In the genomic region with DNA sequence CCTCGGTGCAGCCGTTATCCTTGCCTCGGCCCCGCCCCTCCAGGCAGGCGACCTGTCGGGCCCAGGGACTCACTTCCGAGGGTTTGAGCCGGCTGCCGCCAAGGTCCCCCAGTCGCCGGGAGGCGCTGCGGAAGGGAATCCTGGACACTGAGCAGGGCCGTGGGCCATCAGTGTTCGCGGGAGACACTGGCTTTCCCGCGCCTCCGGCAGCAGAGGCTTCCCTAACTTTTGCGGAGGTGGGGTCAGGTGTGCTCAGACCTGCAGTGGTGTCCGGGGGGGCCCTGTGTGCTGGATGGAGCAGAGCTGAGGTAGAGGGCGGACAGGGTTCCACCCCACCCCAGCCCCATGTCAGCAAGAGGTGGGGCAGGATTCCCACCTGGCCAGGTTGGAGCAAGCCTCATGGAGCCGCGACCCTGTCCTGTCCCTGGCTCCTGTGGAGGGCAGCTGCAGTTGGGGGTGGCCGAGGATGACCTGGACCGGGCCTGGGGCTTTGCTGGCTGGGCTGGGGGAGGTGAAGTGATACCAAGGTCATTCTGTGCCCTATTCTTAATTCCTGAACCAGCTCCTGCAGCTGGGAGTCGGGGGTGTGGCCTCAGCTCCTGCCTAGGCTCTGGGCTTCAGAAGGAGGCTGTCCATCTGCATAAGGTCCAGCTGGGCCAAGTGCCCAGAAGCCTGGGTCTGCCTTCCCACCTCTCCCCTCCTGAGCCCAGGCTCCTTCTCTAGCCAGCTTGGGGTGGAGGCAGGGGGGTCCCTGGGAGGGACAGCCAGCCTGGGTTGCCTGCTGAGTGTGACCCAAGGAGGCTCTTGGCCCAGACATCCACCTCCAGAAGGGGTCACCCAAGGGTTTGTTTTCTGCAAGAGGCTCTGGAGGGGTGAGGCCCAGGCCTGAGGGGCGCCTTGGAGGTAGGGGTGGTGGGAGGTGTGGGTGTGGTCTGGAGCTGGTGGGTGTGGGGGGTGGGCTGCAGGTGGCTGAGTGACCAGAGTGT, we compare ENCODE assay signal across 1 cellular context.
A peak's percentile ranks its signal among the peaks of the same experiment; 100 is the strongest.
TF ChIP-seq lines count a peak whose summit lies in the region.

No MANE protein-coding gene starts in this region.

TF ChIP-seq in WTC11, 78 proteins besides CTCF, POLR2A, EP300 and RAD21 (continued from another document):
- TF ChIP-seq SMAD3 (CRISPR knock-in tag; IDR thresholded peaks at IDR 0.05; ENCODE audit: borderline replicate concordance), result no peak
- TF ChIP-seq FOXK1 (CRISPR knock-in tag; IDR thresholded peaks at IDR 0.05), result 0 out of 2 replicates have a peak, but pooled peaks have one; percentile 10
- TF ChIP-seq, protein P1, sequence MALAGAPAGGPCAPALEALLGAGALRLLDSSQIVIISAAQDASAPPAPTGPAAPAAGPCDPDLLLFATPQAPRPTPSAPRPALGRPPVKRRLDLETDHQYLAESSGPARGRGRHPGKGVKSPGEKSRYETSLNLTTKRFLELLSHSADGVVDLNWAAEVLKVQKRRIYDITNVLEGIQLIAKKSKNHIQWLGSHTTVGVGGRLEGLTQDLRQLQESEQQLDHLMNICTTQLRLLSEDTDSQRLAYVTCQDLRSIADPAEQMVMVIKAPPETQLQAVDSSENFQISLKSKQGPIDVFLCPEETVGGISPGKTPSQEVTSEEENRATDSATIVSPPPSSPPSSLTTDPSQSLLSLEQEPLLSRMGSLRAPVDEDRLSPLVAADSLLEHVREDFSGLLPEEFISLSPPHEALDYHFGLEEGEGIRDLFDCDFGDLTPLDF (CRISPR knock-in tag; IDR thresholded peaks at IDR 0.05), result no peak
- TF ChIP-seq, protein P2, sequence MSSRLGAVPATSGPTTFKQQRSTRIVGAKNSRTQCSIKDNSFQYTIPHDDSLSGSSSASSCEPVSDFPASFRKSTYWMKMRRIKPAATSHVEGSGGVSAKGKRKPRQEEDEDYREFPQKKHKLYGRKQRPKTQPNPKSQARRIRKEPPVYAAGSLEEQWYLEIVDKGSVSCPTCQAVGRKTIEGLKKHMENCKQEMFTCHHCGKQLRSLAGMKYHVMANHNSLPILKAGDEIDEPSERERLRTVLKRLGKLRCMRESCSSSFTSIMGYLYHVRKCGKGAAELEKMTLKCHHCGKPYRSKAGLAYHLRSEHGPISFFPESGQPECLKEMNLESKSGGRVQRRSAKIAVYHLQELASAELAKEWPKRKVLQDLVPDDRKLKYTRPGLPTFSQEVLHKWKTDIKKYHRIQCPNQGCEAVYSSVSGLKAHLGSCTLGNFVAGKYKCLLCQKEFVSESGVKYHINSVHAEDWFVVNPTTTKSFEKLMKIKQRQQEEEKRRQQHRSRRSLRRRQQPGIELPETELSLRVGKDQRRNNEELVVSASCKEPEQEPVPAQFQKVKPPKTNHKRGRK (CRISPR knock-in tag; IDR thresholded peaks at IDR 0.05; ENCODE audit: borderline replicate concordance), result no peak
- TF ChIP-seq, protein P3, sequence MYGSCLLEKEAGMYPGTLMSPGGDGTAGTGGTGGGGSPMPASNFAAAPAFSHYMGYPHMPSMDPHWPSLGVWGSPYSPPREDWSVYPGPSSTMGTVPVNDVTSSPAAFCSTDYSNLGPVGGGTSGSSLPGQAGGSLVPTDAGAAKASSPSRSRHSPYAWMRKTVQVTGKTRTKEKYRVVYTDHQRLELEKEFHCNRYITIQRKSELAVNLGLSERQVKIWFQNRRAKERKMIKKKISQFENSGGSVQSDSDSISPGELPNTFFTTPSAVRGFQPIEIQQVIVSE (CRISPR knock-in tag; IDR thresholded peaks at IDR 0.05; ENCODE audit: borderline replicate concordance), result no peak
- peak; percentile 53 for TF ChIP-seq SP1 (CRISPR knock-in tag; conservative IDR thresholded peaks at IDR 0.05)
- TF ChIP-seq, protein P4, sequence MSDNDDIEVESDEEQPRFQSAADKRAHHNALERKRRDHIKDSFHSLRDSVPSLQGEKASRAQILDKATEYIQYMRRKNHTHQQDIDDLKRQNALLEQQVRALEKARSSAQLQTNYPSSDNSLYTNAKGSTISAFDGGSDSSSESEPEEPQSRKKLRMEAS (CRISPR knock-in tag; IDR thresholded peaks at IDR 0.05), result 0 out of 2 replicates have a peak, but pooled peaks have one; percentile 18
- 0 out of 2 replicates have a peak, but pooled peaks have one; percentile 1 for TF ChIP-seq CBFB (CRISPR knock-in tag; IDR thresholded peaks at IDR 0.05; ENCODE audit: low read depth)
- no peak for TF ChIP-seq GTF2I (CRISPR knock-in tag; conservative IDR thresholded peaks at IDR 0.05)
- TF ChIP-seq TP53 (CRISPR knock-in tag; IDR thresholded peaks at IDR 0.05), result no peak
- TF ChIP-seq, protein P5, sequence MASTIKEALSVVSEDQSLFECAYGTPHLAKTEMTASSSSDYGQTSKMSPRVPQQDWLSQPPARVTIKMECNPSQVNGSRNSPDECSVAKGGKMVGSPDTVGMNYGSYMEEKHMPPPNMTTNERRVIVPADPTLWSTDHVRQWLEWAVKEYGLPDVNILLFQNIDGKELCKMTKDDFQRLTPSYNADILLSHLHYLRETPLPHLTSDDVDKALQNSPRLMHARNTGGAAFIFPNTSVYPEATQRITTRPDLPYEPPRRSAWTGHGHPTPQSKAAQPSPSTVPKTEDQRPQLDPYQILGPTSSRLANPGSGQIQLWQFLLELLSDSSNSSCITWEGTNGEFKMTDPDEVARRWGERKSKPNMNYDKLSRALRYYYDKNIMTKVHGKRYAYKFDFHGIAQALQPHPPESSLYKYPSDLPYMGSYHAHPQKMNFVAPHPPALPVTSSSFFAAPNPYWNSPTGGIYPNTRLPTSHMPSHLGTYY (CRISPR knock-in tag; IDR thresholded peaks at IDR 0.05), result no peak
- TF ChIP-seq ZNF121 (CRISPR knock-in tag; IDR thresholded peaks at IDR 0.05), result no peak
- TF ChIP-seq ELF4 (CRISPR knock-in tag; IDR thresholded peaks at IDR 0.05; ENCODE audit: low read depth), result no peak
- TF ChIP-seq TEAD4 (CRISPR knock-in tag; IDR thresholded peaks at IDR 0.05), result no peak
- TF ChIP-seq ZNF263 (CRISPR knock-in tag; IDR thresholded peaks at IDR 0.05; ENCODE audit: low read depth), result no peak
- TF ChIP-seq, protein P6, sequence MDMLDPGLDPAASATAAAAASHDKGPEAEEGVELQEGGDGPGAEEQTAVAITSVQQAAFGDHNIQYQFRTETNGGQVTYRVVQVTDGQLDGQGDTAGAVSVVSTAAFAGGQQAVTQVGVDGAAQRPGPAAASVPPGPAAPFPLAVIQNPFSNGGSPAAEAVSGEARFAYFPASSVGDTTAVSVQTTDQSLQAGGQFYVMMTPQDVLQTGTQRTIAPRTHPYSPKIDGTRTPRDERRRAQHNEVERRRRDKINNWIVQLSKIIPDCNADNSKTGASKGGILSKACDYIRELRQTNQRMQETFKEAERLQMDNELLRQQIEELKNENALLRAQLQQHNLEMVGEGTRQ (CRISPR knock-in tag; IDR thresholded peaks at IDR 0.05), result 0 out of 2 replicates have a peak, but pooled peaks have one; percentile 1
- TF ChIP-seq RORB (CRISPR knock-in tag; IDR thresholded peaks at IDR 0.05), result no peak
- TF ChIP-seq, protein P7, sequence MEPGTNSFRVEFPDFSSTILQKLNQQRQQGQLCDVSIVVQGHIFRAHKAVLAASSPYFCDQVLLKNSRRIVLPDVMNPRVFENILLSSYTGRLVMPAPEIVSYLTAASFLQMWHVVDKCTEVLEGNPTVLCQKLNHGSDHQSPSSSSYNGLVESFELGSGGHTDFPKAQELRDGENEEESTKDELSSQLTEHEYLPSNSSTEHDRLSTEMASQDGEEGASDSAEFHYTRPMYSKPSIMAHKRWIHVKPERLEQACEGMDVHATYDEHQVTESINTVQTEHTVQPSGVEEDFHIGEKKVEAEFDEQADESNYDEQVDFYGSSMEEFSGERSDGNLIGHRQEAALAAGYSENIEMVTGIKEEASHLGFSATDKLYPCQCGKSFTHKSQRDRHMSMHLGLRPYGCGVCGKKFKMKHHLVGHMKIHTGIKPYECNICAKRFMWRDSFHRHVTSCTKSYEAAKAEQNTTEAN (CRISPR knock-in tag; IDR thresholded peaks at IDR 0.05), result no peak
TF ChIP-seq in WTC11: peak in this region for 7.
